ENCODE assay signal across 22 cellular contexts in the genomic region with DNA sequence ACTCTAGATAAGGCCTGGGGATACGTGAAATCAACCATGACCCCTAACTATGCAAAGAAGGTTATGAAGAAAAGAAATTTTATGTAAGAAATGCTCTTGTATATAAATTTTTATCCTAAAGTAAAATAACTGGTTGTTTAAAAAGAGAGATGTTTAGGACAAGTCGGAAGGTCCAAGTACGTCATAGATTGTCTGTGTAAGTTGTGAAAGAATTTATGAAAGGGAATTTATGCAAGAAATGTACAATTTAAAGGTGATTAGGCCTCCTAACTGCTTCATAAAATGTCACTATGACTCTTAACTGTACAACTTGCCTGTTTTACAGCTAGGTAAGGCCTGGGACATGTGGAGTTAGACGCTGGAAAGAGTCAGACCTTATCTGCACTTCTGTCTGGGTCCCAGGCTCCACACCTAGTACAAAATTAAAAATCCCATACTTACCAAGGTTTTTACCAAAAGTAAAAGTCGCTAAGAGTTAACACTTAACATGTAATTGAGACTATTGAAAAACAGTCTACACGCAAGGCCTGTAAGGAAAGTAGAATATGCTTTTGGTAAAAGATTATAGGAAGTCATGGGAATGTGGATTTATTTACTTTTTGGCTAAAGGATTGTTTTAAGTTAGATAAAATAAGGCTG.
"Had no signal": no experiment of that assay in that cellular context is flagged by ENCODE, and none has a peak within 500 bp of the region (broad histone marks: within the 10 kb centered on the region; RNA-seq: fewer than 3 reads in every experiment).

No MANE protein-coding gene starts in this region.

- H3K27me3 ChIP-seq: adrenal gland, dorsolateral prefrontal cortex, esophagus squamous epithelium, gastrocnemius medialis, vagina had no signal

- H3K9me3 ChIP-seq: gastrocnemius medialis, thoracic aorta, vagina had no signal

- H3K36me3 ChIP-seq: adrenal gland, gastrocnemius medialis, thoracic aorta, vagina had no signal

- DNase-seq: activated B cell treated with CpG ODN at 0.5 μM for 24 hours; activated CD4-positive, alpha-beta T cell treated with anti-CD3 and anti-CD28 coated beads for 36 hours; activated CD4-positive, alpha-beta T cell treated with anti-CD3 and anti-CD28 coated beads, Interleukin-2, amount 50 U/mL, for 4 hours; activated CD8-positive, alpha-beta memory T cell treated with anti-CD3 and anti-CD28 coated beads for 24 hours; activated CD8-positive, alpha-beta memory T cell treated with anti-CD3 and anti-CD28 coated beads, Interleukin-2, amount 50 U/mL, for 4 hours; activated naive CD4-positive, alpha-beta T cell; activated T-cell treated with anti-CD3 and anti-CD28 coated beads, Interleukin-2, amount 50 U/mL, for 4 hours; adrenal gland; dorsolateral prefrontal cortex; esophagus squamous epithelium; gastrocnemius medialis; hippocampal formation; left ventricle myocardium superior; mammary epithelial cell; midbrain; natural killer cell; retina; stimulated activated CD4-positive, alpha-beta T cell treated with anti-CD3 and anti-CD28 coated beads, Interleukin-2, amount 100 ng/mL, for 48 hours; stimulated activated CD8-positive, alpha-beta memory T cell treated with anti-CD3 and anti-CD28 coated beads, Interleukin-4, amount 100 ng/mL, for 48 hours; stimulated activated naive CD4-positive, alpha-beta T cell had no signal

- H3K27ac ChIP-seq: adrenal gland, dorsolateral prefrontal cortex, esophagus squamous epithelium, gastrocnemius medialis, thoracic aorta, vagina had no signal

- ATAC-seq: activated CD4-positive, alpha-beta T cell treated with anti-CD3 and anti-CD28 coated beads for 36 hours; activated T-cell treated with anti-CD3 and anti-CD28 coated beads, Interleukin-2, amount 50 U/mL, for 4 hours; gastrocnemius medialis; left ventricle myocardium superior; natural killer cell had no signal

- H3K4me3 ChIP-seq: adrenal gland, dorsolateral prefrontal cortex, esophagus squamous epithelium, gastrocnemius medialis, thoracic aorta, vagina had no signal

- H3K4me1 ChIP-seq: esophagus squamous epithelium, vagina had no signal
